8 cellular contexts compared by ENCODE assay signal in genomic region chr19:53908106-53908932, GRCh38. TPM values are rescaled to one million over a fixed set of nuclear protein-coding genes. Genes with fewer than 3 reads are reported as not detected.
DNase-seq lines count a peak whose midpoint lies in the region; ATAC-seq and FAIRE-seq lines count a peak whose summit lies in the region.

No MANE protein-coding gene starts in this region.

- H3K9ac ChIP-seq in trophoblast cell (ENCODE audit: low read length), result no peak overlapping the region

- no peaks in the 10 kb centered on the region for H3K9me3 Mint-ChIP-seq in activated T-helper 2 cell treated with anti-CD3 and anti-CD28 coated beads, Interferon-gamma antibody, Interleukin-2, Interleukin-4, amounts not matched to agents 10 μg/mL and 5 μg/mL and 100 μg/mL, durations not matched to agents 14 hours and 24 hours and 36 hours

- no peak overlapping the region for H4K12ac ChIP-seq in trophoblast cell (ENCODE audit: low read depth, low read length)

- no peak overlapping the region for H3K4me3 Mint-ChIP-seq in activated T-helper 2 cell treated with anti-CD3 and anti-CD28 coated beads, Interferon-gamma antibody, Interleukin-2, Interleukin-4, amounts not matched to agents 10 μg/mL and 5 μg/mL and 100 μg/mL, durations not matched to agents 14 hours and 24 hours and 36 hours (ENCODE audit: low read depth)

- no peak for FAIRE-seq in frontal cortex (lab: Jason Lieb, UNC)

- H4K8ac ChIP-seq in trophoblast cell (ENCODE audit: low read depth, low read length), result no peak overlapping the region

- H3K27me3 Mint-ChIP-seq in activated T-helper 2 cell treated with anti-CD3 and anti-CD28 coated beads, Interferon-gamma antibody, Interleukin-2, Interleukin-4, amounts not matched to agents 10 μg/mL and 5 μg/mL and 100 μg/mL, durations not matched to agents 14 hours and 24 hours and 36 hours (ENCODE audit: low read depth), result peaks cover 53% of the 10 kb centered on the region

- H3K18ac ChIP-seq in trophoblast cell (ENCODE audit: low read length), result no peak overlapping the region

- no peaks in the 10 kb centered on the region for H3K36me3 ChIP-seq in trophoblast cell (ENCODE audit: control insufficient read depth in 1 of 2, insufficient read depth in 2 of 2, low read length in 2 of 2)

- no peak overlapping the region for H3K14ac ChIP-seq in trophoblast cell (ENCODE audit: low read length)

- H2AFZ ChIP-seq in trophoblast cell (ENCODE audit: insufficient read depth, low read length, poor library complexity), result no peak overlapping the region

- no peak overlapping the region for H3K27ac Mint-ChIP-seq in activated T-helper 2 cell treated with anti-CD3 and anti-CD28 coated beads, Interferon-gamma antibody, Interleukin-2, Interleukin-4, amounts not matched to agents 10 μg/mL and 5 μg/mL and 100 μg/mL, durations not matched to agents 14 hours and 24 hours and 36 hours

- H4K91ac ChIP-seq in trophoblast cell (ENCODE audit: low read depth, low read length), result no peak overlapping the region

- H3K27me3 ChIP-seq in trophoblast cell (ENCODE audit: insufficient read depth, low read length), result peaks cover 39% of the 10 kb centered on the region

- no peak overlapping the region for H3K27ac ChIP-seq in trophoblast cell (ENCODE audit: low read depth, low read length)

- H2AK5ac ChIP-seq in trophoblast cell (ENCODE audit: low read length), result no peak overlapping the region

- peak overlapping the region; percentile 28 for H3K4me2 ChIP-seq in trophoblast cell (ENCODE audit: low read length)

- ATAC-seq in GM19452 (IDR thresholded peaks at IDR 0.05; ENCODE audit: unreplicated experiment) (no peak), HG03354 (IDR thresholded peaks at IDR 0.05; ENCODE audit: poor library complexity, severe bottlenecking, unreplicated experiment) (no peak), HG02759 (IDR thresholded peaks at IDR 0.05; ENCODE audit: unreplicated experiment) (no peak)

- no peak overlapping the region for H2BK5ac ChIP-seq in trophoblast cell (ENCODE audit: low read depth, low read length, poor library complexity)

- DNase-seq in EH (ENCODE audit: low read depth), result peak; percentile 50
- peak; percentile 74 for DNase-seq in NCI-H748 (lab: John Stamatoyannopoulos, UW; ENCODE audit: unreplicated experiment)
- peak; percentile 31 for DNase-seq in activated T-helper 2 cell treated with anti-CD3 and anti-CD28 coated beads, Interferon-gamma antibody, Interleukin-2, Interleukin-4, amounts not matched to agents 10 μg/mL and 5 μg/mL and 100 μg/mL, durations not matched to agents 14 hours and 24 hours and 36 hours (ENCODE audit: low spot score)
- peak; percentile 82 to 94 for DNase-seq in frontal cortex (ENCODE audit: low spot score in 2 of 2)
- DNase-seq in trophoblast cell, result peak; percentile 43 to 66

- no peaks in the 10 kb centered on the region for H3K79me2 ChIP-seq in trophoblast cell (ENCODE audit: control insufficient read depth, insufficient read depth, low read length, poor library complexity)

- H3K9me3 ChIP-seq in trophoblast cell (ENCODE audit: insufficient read depth, low read depth, low read length), result peaks cover 3% of the 10 kb centered on the region

- H3K36me3 Mint-ChIP-seq in activated T-helper 2 cell treated with anti-CD3 and anti-CD28 coated beads, Interferon-gamma antibody, Interleukin-2, Interleukin-4, amounts not matched to agents 10 μg/mL and 5 μg/mL and 100 μg/mL, durations not matched to agents 14 hours and 24 hours and 36 hours (ENCODE audit: low read depth), result no peaks in the 10 kb centered on the region

- peaks cover 3% of the 10 kb centered on the region in 2 experiments for H3K4me1 ChIP-seq in trophoblast cell (ENCODE audit: control insufficient read depth in 1 of 2, insufficient read depth in 2 of 2, low read length in 2 of 2)

- no peak overlapping the region for H3K23ac ChIP-seq in trophoblast cell (ENCODE audit: low read length)

- no peak overlapping the region for H2BK12ac ChIP-seq in trophoblast cell (ENCODE audit: low read length)

- no peak overlapping the region for H3K4ac ChIP-seq in trophoblast cell (ENCODE audit: low read depth, low read length)

- no peak overlapping the region for H3K4me3 ChIP-seq in trophoblast cell (ENCODE audit: low read depth, low read length)

- no CpG with 5 or more reads among the region's 51 CpGs for WGBS in trophoblast cell (ENCODE audit: extremely low coverage, insufficient coverage, insufficient read length)

- H2BK120ac ChIP-seq in trophoblast cell (ENCODE audit: insufficient read depth, low read length, poor library complexity), result no peak overlapping the region

- intact Hi-C loops in activated T-helper 2 cell treated with anti-CD3 and anti-CD28 coated beads, Interferon-gamma antibody, Interleukin-2, Interleukin-4, amounts not matched to agents 10 μg/mL and 5 μg/mL and 100 μg/mL, durations not matched to agents 14 hours and 24 hours and 36 hours (cut with micrococcal nuclease), result loop anchor here (1.0 to 2.0 kb wide), 2 partner anchors 66 to 69 kb away; no protein-coding TSS in a partner anchor

- peaks cover 9% of the 10 kb centered on the region for H3K4me1 Mint-ChIP-seq in activated T-helper 2 cell treated with anti-CD3 and anti-CD28 coated beads, Interferon-gamma antibody, Interleukin-2, Interleukin-4, amounts not matched to agents 10 μg/mL and 5 μg/mL and 100 μg/mL, durations not matched to agents 14 hours and 24 hours and 36 hours (ENCODE audit: low read depth)

- H3K79me1 ChIP-seq in trophoblast cell (ENCODE audit: low read length), result no peaks in the 10 kb centered on the region

RNA-seq across cellular contexts. Expression of gene CACNG7, which starts 0.8 kb away (rescaled TPM):
- total RNA-seq in activated T-helper 2 cell treated with anti-CD3 and anti-CD28 coated beads, Interferon-gamma antibody, Interleukin-2, Interleukin-4, amounts not matched to agents 10 μg/mL and 5 μg/mL and 100 μg/mL, durations not matched to agents 14 hours and 24 hours and 36 hours, result not detected in 2 replicates
- total RNA-seq in frontal cortex, result 4.9 TPM
- polyA plus RNA-seq in trophoblast cell (2013), result 0.04 and 0.08 TPM in 2 replicates

RNA-seq across cellular contexts. Expression of gene PRKCG, which starts 26.3 kb away (rescaled TPM):
- not detected in 2 replicates for total RNA-seq in activated T-helper 2 cell treated with anti-CD3 and anti-CD28 coated beads, Interferon-gamma antibody, Interleukin-2, Interleukin-4, amounts not matched to agents 10 μg/mL and 5 μg/mL and 100 μg/mL, durations not matched to agents 14 hours and 24 hours and 36 hours
- 1.2 TPM for total RNA-seq in frontal cortex
- polyA plus RNA-seq in trophoblast cell (2013), result 0.25 and 0.36 TPM in 2 replicates

RNA-seq across cellular contexts. Expression of gene MYADM, which starts 40.6 kb away (rescaled TPM):
- 96.3 and 102 TPM in 2 replicates for total RNA-seq in activated T-helper 2 cell treated with anti-CD3 and anti-CD28 coated beads, Interferon-gamma antibody, Interleukin-2, Interleukin-4, amounts not matched to agents 10 μg/mL and 5 μg/mL and 100 μg/mL, durations not matched to agents 14 hours and 24 hours and 36 hours
- total RNA-seq in frontal cortex, result 2.4 TPM
- polyA plus RNA-seq in trophoblast cell (2013), result 364 and 407 TPM in 2 replicates

RNA-seq across cellular contexts. Expression of gene CACNG8, which starts 54.4 kb away (rescaled TPM):
- not detected in 2 replicates for total RNA-seq in activated T-helper 2 cell treated with anti-CD3 and anti-CD28 coated beads, Interferon-gamma antibody, Interleukin-2, Interleukin-4, amounts not matched to agents 10 μg/mL and 5 μg/mL and 100 μg/mL, durations not matched to agents 14 hours and 24 hours and 36 hours
- total RNA-seq in frontal cortex, result 4.1 TPM
- 0.06 and 0.10 TPM in 2 replicates for polyA plus RNA-seq in trophoblast cell (2013)

Comparison
In these comparisons a context has a peak if more than half of its experiments do, and no peak if none do; other contexts are left out.
1. DNase-seq: peak in every context shown above with its lines; median percentile 88 in frontal cortex; 74 in NCI-H748; 54 in trophoblast cell; 50 in EH; 31 in activated T-helper 2 cell treated with anti-CD3 and anti-CD28 coated beads, Interferon-gamma antibody, Interleukin-2, Interleukin-4, amounts not matched to agents 10 μg/mL and 5 μg/mL and 100 μg/mL, durations not matched to agents 14 hours and 24 hours and 36 hours.
2. RNA of gene MYADM, which starts 40.6 kb away (total RNA-seq): 96.3 to 102 TPM in activated T-helper 2 cell treated with anti-CD3 and anti-CD28 coated beads, Interferon-gamma antibody, Interleukin-2, Interleukin-4, amounts not matched to agents 10 μg/mL and 5 μg/mL and 100 μg/mL, durations not matched to agents 14 hours and 24 hours and 36 hours; 2.4 TPM in frontal cortex (single experiment); every median in the first group is over 10 times any median in the second.